29 cellular contexts compared by ENCODE assay signal in the genomic region with DNA sequence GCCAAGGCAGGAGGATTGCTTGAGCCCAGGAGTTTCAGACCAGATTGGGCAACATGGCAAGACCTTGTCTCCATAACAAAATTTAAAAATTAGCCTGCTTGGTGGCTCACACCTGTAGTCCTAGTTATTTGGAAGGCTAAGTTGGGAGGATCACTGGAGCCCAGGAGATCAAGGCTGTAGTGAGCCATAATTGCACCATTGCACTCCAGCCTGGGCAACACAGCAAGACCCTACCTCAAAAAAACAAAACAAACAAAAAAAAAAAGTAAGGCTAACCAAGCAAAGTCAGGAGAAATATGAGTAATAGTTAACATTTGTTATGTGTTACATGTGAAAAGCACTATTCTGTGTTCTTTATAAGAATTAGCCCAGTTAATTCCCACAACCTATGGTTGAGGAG.
"Had no signal": no experiment of that assay in that cellular context is flagged by ENCODE, and none has a peak within 500 bp of the region (broad histone marks: within the 10 kb centered on the region; RNA-seq: fewer than 3 reads in every experiment).

No MANE protein-coding gene starts in this region.

- H3K36me3 ChIP-seq: stomach, suprapubic skin, thoracic aorta, thyroid gland, tibial artery, tibial nerve, transverse colon, upper lobe of left lung, upper lobe of right lung, uterus, vagina had no signal

- H3K4me1 ChIP-seq: stomach, suprapubic skin, testis, tibial artery, tibial nerve, transverse colon, upper lobe of left lung, upper lobe of right lung, uterus, vagina had no signal

- ATAC-seq: stimulated activated effector memory CD8-positive, alpha-beta T cell treated with anti-CD3 and anti-CD28 coated beads, Interleukin-12 subunit alpha, Interleukin-12 subunit beta, amount 100 ng/mL, for 72 hours; stimulated activated memory B cell treated with anti-CD40 and anti-IgM and Interleukin-4, amounts not matched to agents 10 μg/mL and 1 μg/mL and 100 μg/mL, for 72 hours; stimulated activated naive B cell treated with anti-CD40 and anti-IgM and Interleukin-4, amounts not matched to agents 10 μg/mL and 1 μg/mL and 100 μg/mL, for 72 hours; stimulated activated naive CD8-positive, alpha-beta T cell treated with anti-CD3 and anti-CD28 coated beads, Interleukin-15, amount 100 ng/mL, for 72 hours; stimulated activated naive CD8-positive, alpha-beta T cell treated with anti-CD3 and anti-CD28 coated beads, Interleukin-15, Interleukin-2, amounts not matched to agents 100 U/mL and 50 U/mL, for 24 hours; upper lobe of right lung had no signal

- H3K4me3 ChIP-seq: stomach, suprapubic skin, testis, thoracic aorta, thyroid gland, tibial artery, tibial nerve, transverse colon, upper lobe of left lung, upper lobe of right lung, uterus, vagina had no signal

- H3K9me3 ChIP-seq: stomach, suprapubic skin, testis, thoracic aorta, thyroid gland, tibial artery, tibial nerve, transverse colon, upper lobe of left lung, upper lobe of right lung, uterus, vagina had no signal

- H3K36me3 Mint-ChIP-seq: stimulated activated effector memory CD8-positive, alpha-beta T cell treated with anti-CD3 and anti-CD28 coated beads, Interleukin-12 subunit alpha, Interleukin-12 subunit beta, amount 100 ng/mL, for 72 hours; stimulated activated memory B cell treated with anti-CD40 and anti-IgM and Interleukin-4, amounts not matched to agents 10 μg/mL and 1 μg/mL and 100 μg/mL, for 72 hours; stimulated activated naive B cell treated with anti-CD40 and anti-IgM and Interleukin-4, amounts not matched to agents 10 μg/mL and 1 μg/mL and 100 μg/mL, for 72 hours; type B pancreatic cell had no signal

- FAIRE-seq: urothelium cell line had no signal

- H3K4me1 Mint-ChIP-seq: stimulated activated effector memory CD8-positive, alpha-beta T cell treated with anti-CD3 and anti-CD28 coated beads, Interleukin-12 subunit alpha, Interleukin-12 subunit beta, amount 100 ng/mL, for 72 hours; stimulated activated memory B cell treated with anti-CD40 and anti-IgM and Interleukin-4, amounts not matched to agents 10 μg/mL and 1 μg/mL and 100 μg/mL, for 72 hours; stimulated activated naive B cell treated with anti-CD40 and anti-IgM and Interleukin-4, amounts not matched to agents 10 μg/mL and 1 μg/mL and 100 μg/mL, for 72 hours; stimulated activated naive CD8-positive, alpha-beta T cell treated with anti-CD3 and anti-CD28 coated beads, Interleukin-15, amount 100 ng/mL, for 72 hours had no signal

- H3K27ac ChIP-seq: stomach, suprapubic skin, testis, thoracic aorta, thyroid gland, tibial artery, tibial nerve, transverse colon, upper lobe of left lung, upper lobe of right lung, uterus, vagina had no signal

- H3K9me3 Mint-ChIP-seq: stimulated activated effector memory CD8-positive, alpha-beta T cell treated with anti-CD3 and anti-CD28 coated beads, Interleukin-12 subunit alpha, Interleukin-12 subunit beta, amount 100 ng/mL, for 72 hours; stimulated activated memory B cell treated with anti-CD40 and anti-IgM and Interleukin-4, amounts not matched to agents 10 μg/mL and 1 μg/mL and 100 μg/mL, for 72 hours; stimulated activated naive CD8-positive, alpha-beta T cell treated with anti-CD3 and anti-CD28 coated beads, Interleukin-15, Interleukin-2, amounts not matched to agents 100 ng/mL and 50 ng/mL, for 24 hours had no signal

- H3K27me3 ChIP-seq: testis, thyroid gland, tibial nerve, upper lobe of left lung, uterus, vagina had no signal

- H3K27ac Mint-ChIP-seq: stimulated activated effector memory CD8-positive, alpha-beta T cell treated with anti-CD3 and anti-CD28 coated beads, Interleukin-12 subunit alpha, Interleukin-12 subunit beta, amount 100 ng/mL, for 72 hours; stimulated activated memory B cell treated with anti-CD40 and anti-IgM and Interleukin-4, amounts not matched to agents 10 μg/mL and 1 μg/mL and 100 μg/mL, for 72 hours; stimulated activated naive B cell treated with anti-CD40 and anti-IgM and Interleukin-4, amounts not matched to agents 10 μg/mL and 1 μg/mL and 100 μg/mL, for 72 hours; stimulated activated naive CD8-positive, alpha-beta T cell treated with anti-CD3 and anti-CD28 coated beads, Interleukin-15, amount 100 ng/mL, for 72 hours; stimulated activated naive CD8-positive, alpha-beta T cell treated with anti-CD3 and anti-CD28 coated beads, Interleukin-15, Interleukin-2, amounts not matched to agents 100 ng/mL and 50 ng/mL, for 24 hours; type B pancreatic cell had no signal

- DNase-seq: stimulated activated CD4-positive, alpha-beta T cell treated with anti-CD3 and anti-CD28 coated beads, Interleukin-2, amount 100 ng/mL, for 48 hours; stimulated activated CD4-positive, alpha-beta T cell treated with anti-CD3 and anti-CD28 coated beads, Interleukin-4, amount 100 ng/mL, for 1 hour; stimulated activated CD4-positive, alpha-beta T cell treated with anti-CD3 and anti-CD28 coated beads, Interleukin-4, amount 100 ng/mL, for 24 hours; stimulated activated CD4-positive, alpha-beta T cell treated with anti-CD3 and anti-CD28 coated beads, Interleukin-4, amount 100 ng/mL, for 4 hours; stimulated activated CD8-positive, alpha-beta memory T cell treated with anti-CD3 and anti-CD28 coated beads, Interleukin-4, amount 100 ng/mL, for 48 hours; stimulated activated naive B cell treated with anti-CD40 and anti-IgM and Interleukin-4, amounts not matched to agents 10 μg/mL and 1 μg/mL and 100 μg/mL, for 72 hours; stimulated activated naive CD4-positive, alpha-beta T cell; stimulated activated naive CD4-positive, alpha-beta T cell treated with Interleukin-2 at 50 U/mL for 16 hours; stimulated activated naive CD8-positive, alpha-beta T cell treated with anti-CD3 and anti-CD28 coated beads, Interleukin-15, amount 100 ng/mL, for 72 hours; stimulated activated naive CD8-positive, alpha-beta T cell treated with anti-CD3 and anti-CD28 coated beads, Interleukin-15, Interleukin-2, amounts not matched to agents 100 U/mL and 50 U/mL, for 24 hours; stomach; substantia nigra; testis; thyroid gland; tibial artery; transverse colon; trophoblast cell; upper lobe of left lung; upper lobe of right lung; uterus had no signal

- H3K4me3 Mint-ChIP-seq: stimulated activated effector memory CD8-positive, alpha-beta T cell treated with anti-CD3 and anti-CD28 coated beads, Interleukin-12 subunit alpha, Interleukin-12 subunit beta, amount 100 ng/mL, for 72 hours; stimulated activated memory B cell treated with anti-CD40 and anti-IgM and Interleukin-4, amounts not matched to agents 10 μg/mL and 1 μg/mL and 100 μg/mL, for 72 hours; stimulated activated naive B cell treated with anti-CD40 and anti-IgM and Interleukin-4, amounts not matched to agents 10 μg/mL and 1 μg/mL and 100 μg/mL, for 72 hours; stimulated activated naive CD8-positive, alpha-beta T cell treated with anti-CD3 and anti-CD28 coated beads, Interleukin-15, amount 100 ng/mL, for 72 hours; stimulated activated naive CD8-positive, alpha-beta T cell treated with anti-CD3 and anti-CD28 coated beads, Interleukin-15, Interleukin-2, amounts not matched to agents 100 ng/mL and 50 ng/mL, for 24 hours; type B pancreatic cell had no signal
